In genomic region chr2:53877556-53877955, GRCh38 we compare ENCODE assay signal across 18 cellular contexts. TPM values are rescaled to one million over a fixed set of nuclear protein-coding genes. Genes with fewer than 3 reads are reported as not detected.
A peak's percentile ranks its signal among the peaks of the same experiment; 100 is the strongest.
DNase-seq lines count a peak whose midpoint lies in the region; ATAC-seq and TF ChIP-seq lines count a peak whose summit lies in the region.
"Had no signal": no experiment of that assay in that cellular context is flagged by ENCODE, and none has a peak within 500 bp of the region (broad histone marks: within the 10 kb centered on the region; RNA-seq: fewer than 3 reads in every experiment).

No MANE protein-coding gene starts in this region.

- no peak overlapping the region for H3K4me3 Mint-ChIP-seq in activated CD4-positive, alpha-beta T cell treated with anti-CD3 and anti-CD28 coated beads, Interleukin-2, amount 10 ng/mL, durations not matched to agents 7 days and 5 days
- H3K4me3 Mint-ChIP-seq in activated CD4-positive, alpha-beta memory T cell treated with anti-CD3 and anti-CD28 coated beads for 36 hours: no peak overlapping the region
- H3K4me3 Mint-ChIP-seq: CD14-positive monocyte had no signal

- 0 out of 2 replicates have a peak overlapping the region, but pooled peaks have one; percentile 36 for H3K9ac ChIP-seq in HUES64 (ENCODE audit: low read depth, low read length)

- CTCF ChIA-PET in activated CD4-positive, alpha-beta T cell treated with anti-CD3 and anti-CD28 coated beads, Interleukin-2, amount 10 ng/mL, durations not matched to agents 7 days and 5 days (lab: Charles Lee): interaction anchor here (0.6 kb wide), 2 partner anchors 293 to 1824 kb away, joined by 3 to 4 read pairs; no protein-coding TSS in a partner anchor
- CTCF ChIA-PET in activated CD4-positive, alpha-beta memory T cell treated with anti-CD3 and anti-CD28 coated beads for 36 hours (lab: Charles Lee): no interaction called here

- no peak for DNase-seq in activated CD4-positive, alpha-beta T cell treated with anti-CD3 and anti-CD28 coated beads, Interleukin-2, amount 10 ng/mL, durations not matched to agents 7 days and 5 days
- DNase-seq in activated CD4-positive, alpha-beta T cell treated with anti-CD3 and anti-CD28 coated beads for 1 hour: no peak
- DNase-seq in fibroblast of mammary gland (ENCODE audit: low read depth) (peak; percentile 10), gastrocnemius medialis (no peak), ovary (no peak), NOMO-1 (lab: John Stamatoyannopoulos, UW; ENCODE audit: unreplicated experiment in 2 of 2) (no peak)
- DNase-seq in activated CD4-positive, alpha-beta memory T cell treated with anti-CD3 and anti-CD28 coated beads for 36 hours: no peak
- DNase-seq: 8988T, NCI-H1048, NCI-H146, NCI-H2081 treated with DMSO at 0.1 percent for 48 hours, NCI-H226, NCI-H526, PC-3 had no signal

- TF ChIP-seq CTCF in fibroblast of mammary gland (conservative IDR thresholded peaks at IDR 0.05; ENCODE audit: control insufficient read depth, insufficient read depth, low read depth, low read length): no peak
- no peak for TF ChIP-seq CTCF in gastrocnemius medialis (IDR thresholded peaks at IDR 0.05 in 4 of 5, conservative IDR thresholded peaks at IDR 0.05 in 1 of 5)
- TF ChIP-seq CTCF in ovary (IDR thresholded peaks at IDR 0.05): no peak

- no peak for ATAC-seq in gastrocnemius medialis
- ATAC-seq: HCT116, K562, PC-3 had no signal

- TF ChIP-seq POLR2A in gastrocnemius medialis (IDR thresholded peaks at IDR 0.05) (no peak), ovary (IDR thresholded peaks at IDR 0.05) (no peak)

- H3K27ac ChIP-seq in HUES64 (ENCODE audit: low read depth, low read length): no peak overlapping the region
- peak overlapping the region; percentile 26 to 81 (median 69) for H3K27ac ChIP-seq in gastrocnemius medialis
- H3K27ac ChIP-seq in ovary: no peak overlapping the region

- peak overlapping the region; percentile 5 for H3K27ac Mint-ChIP-seq in activated CD4-positive, alpha-beta T cell treated with anti-CD3 and anti-CD28 coated beads, Interleukin-2, amount 10 ng/mL, durations not matched to agents 7 days and 5 days
- H3K27ac Mint-ChIP-seq in activated CD4-positive, alpha-beta memory T cell treated with anti-CD3 and anti-CD28 coated beads for 36 hours: no peak overlapping the region
- H3K27ac Mint-ChIP-seq: CD14-positive monocyte had no signal

- H3K27me3 ChIP-seq in HUES64 (ENCODE audit: insufficient read depth, low read length) (no peaks in the 10 kb centered on the region), gastrocnemius medialis (no peaks in the 10 kb centered on the region), ovary (no peaks in the 10 kb centered on the region)

- no peaks in the 10 kb centered on the region for H3K4me1 Mint-ChIP-seq in activated CD4-positive, alpha-beta T cell treated with anti-CD3 and anti-CD28 coated beads, Interleukin-2, amount 10 ng/mL, durations not matched to agents 7 days and 5 days
- H3K4me1 Mint-ChIP-seq in activated CD4-positive, alpha-beta memory T cell treated with anti-CD3 and anti-CD28 coated beads for 36 hours (ENCODE audit: low read depth): peaks cover 7% of the 10 kb centered on the region
- H3K4me1 Mint-ChIP-seq: CD14-positive monocyte had no signal

- peaks cover 37% of the 10 kb centered on the region for H3K36me3 Mint-ChIP-seq in activated CD4-positive, alpha-beta T cell treated with anti-CD3 and anti-CD28 coated beads, Interleukin-2, amount 10 ng/mL, durations not matched to agents 7 days and 5 days (ENCODE audit: low read depth)
- peaks cover 26% of the 10 kb centered on the region for H3K36me3 Mint-ChIP-seq in activated CD4-positive, alpha-beta memory T cell treated with anti-CD3 and anti-CD28 coated beads for 36 hours

- in situ Hi-C loops in gastrocnemius medialis (cut with MboI; ENCODE audit: low sequenced_read_pairs in 4 of 4): no loop called here

- H3K4me1 ChIP-seq in HUES64 (ENCODE audit: insufficient read depth, low read length): no peaks in the 10 kb centered on the region
- H3K4me1 ChIP-seq in gastrocnemius medialis: peaks cover 13 to 21% of the 10 kb centered on the region in 2 donors
- no peaks in the 10 kb centered on the region for H3K4me1 ChIP-seq in ovary (ENCODE audit: insufficient read depth)

- H3K4me3 ChIP-seq in HUES64 (ENCODE audit: low read length) (no peak overlapping the region), fibroblast of mammary gland (ENCODE audit: control insufficient read depth, low read depth, low read length) (no peak overlapping the region), gastrocnemius medialis (no peak overlapping the region), ovary (no peak overlapping the region)
- H3K4me3 ChIP-seq: K562 had no signal

- no peaks in the 10 kb centered on the region for H3K9me3 ChIP-seq in HUES64 (ENCODE audit: insufficient read depth, low read depth, low read length)
- H3K9me3 ChIP-seq in gastrocnemius medialis: no peaks in the 10 kb centered on the region
- no peaks in the 10 kb centered on the region for H3K9me3 ChIP-seq in ovary

- H3K9me3 Mint-ChIP-seq in activated CD4-positive, alpha-beta T cell treated with anti-CD3 and anti-CD28 coated beads, Interleukin-2, amount 10 ng/mL, durations not matched to agents 7 days and 5 days: no peaks in the 10 kb centered on the region
- no peaks in the 10 kb centered on the region for H3K9me3 Mint-ChIP-seq in activated CD4-positive, alpha-beta memory T cell treated with anti-CD3 and anti-CD28 coated beads for 36 hours

- H3K27me3 Mint-ChIP-seq in activated CD4-positive, alpha-beta T cell treated with anti-CD3 and anti-CD28 coated beads, Interleukin-2, amount 10 ng/mL, durations not matched to agents 7 days and 5 days: no peaks in the 10 kb centered on the region
- H3K27me3 Mint-ChIP-seq in activated CD4-positive, alpha-beta memory T cell treated with anti-CD3 and anti-CD28 coated beads for 36 hours: no peaks in the 10 kb centered on the region

- H3K36me3 ChIP-seq in HUES64 (ENCODE audit: insufficient read depth, low read length) (peaks cover 94% of the 10 kb centered on the region), gastrocnemius medialis (peaks cover 0 to 50% of the 10 kb centered on the region in 2 donors), ovary (no peaks in the 10 kb centered on the region)

- POLR2A ChIA-PET in activated CD4-positive, alpha-beta T cell treated with anti-CD3 and anti-CD28 coated beads, Interleukin-2, amount 10 ng/mL, durations not matched to agents 7 days and 5 days (lab: Charles Lee): no interaction called here
- POLR2A ChIA-PET in activated CD4-positive, alpha-beta memory T cell treated with anti-CD3 and anti-CD28 coated beads for 36 hours (lab: Charles Lee): no interaction called here

- TF ChIP-seq EP300 in ovary (IDR thresholded peaks at IDR 0.05): no peak

- intact Hi-C loops in gastrocnemius medialis (cut with DNase I; ENCODE audit: low total_unique reads) (no loop called here), ovary (cut with DNase I) (no loop called here)
- intact Hi-C loops in activated CD4-positive, alpha-beta memory T cell treated with anti-CD3 and anti-CD28 coated beads for 36 hours (cut with micrococcal nuclease): no loop called here

- 98% methylated on average over 2 of the region's 2 CpGs for WGBS in HUES64
- WGBS in ovary, 3 donors: 72 to 86% (median 74%) methylated on average over 2 of the region's 2 CpGs

RNA-seq across cellular contexts. Expression of gene GPR75, which starts 17.8 kb away (rescaled TPM):
- total RNA-seq in activated CD4-positive, alpha-beta T cell treated with anti-CD3 and anti-CD28 coated beads, Interleukin-2, amount 10 ng/mL, durations not matched to agents 7 days and 5 days: 1 to 10 TPM; 1.9 to 2.6 TPM
- 1.8 TPM for polyA plus RNA-seq in HUES64 (2013, experiment 1 of 2)
- polyA plus RNA-seq in HUES64 (2013, experiment 2 of 2): 1.1 TPM
- total RNA-seq in gastrocnemius medialis (10 to 100 TPM in 1 of 4 donors, 1 to 10 TPM in 2, under 1 TPM in 1; 0.80 to 19.6 (median 1.3) TPM), ovary (1 to 10 TPM; 2.1 to 4.9 (median 2.8) TPM)
- polyA plus RNA-seq in ovary: 1 to 10 TPM; 1.1 to 4.1 TPM
- under 1 TPM; 0.36 to 0.48 TPM for total RNA-seq in activated CD4-positive, alpha-beta memory T cell treated with anti-CD3 and anti-CD28 coated beads for 36 hours
- polyA plus RNA-seq: CD14-positive monocyte had no signal

Comparison
In these comparisons a context has a peak if more than half of its experiments do, and no peak if none do; other contexts are left out.
1. H3K27ac ChIP-seq: peak in gastrocnemius medialis (4 of 4); none in HUES64 (single experiment) and ovary (0 of 2).